8 cellular contexts compared by ENCODE assay signal in the genomic region with DNA sequence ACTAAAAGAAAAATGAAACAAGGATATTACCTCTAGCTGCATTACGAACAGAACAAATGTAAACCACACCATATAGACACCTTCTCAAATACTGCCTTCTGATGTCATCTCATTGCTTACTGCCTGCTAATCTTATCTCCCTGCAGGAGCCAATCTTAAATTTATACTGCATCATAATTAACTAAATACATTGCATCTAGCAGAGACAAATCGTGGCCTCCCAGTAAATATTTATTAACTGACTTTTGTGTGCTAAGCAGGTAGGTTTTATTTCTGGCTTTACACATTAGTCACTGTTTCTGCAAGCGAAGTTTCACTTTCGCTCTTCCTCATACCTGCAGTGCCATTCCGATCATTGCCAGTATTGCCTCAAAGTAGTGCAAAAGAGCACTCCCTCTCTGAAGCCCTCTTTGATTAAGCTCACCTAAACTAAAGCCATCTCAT.
DNase-seq lines count a peak whose midpoint lies in the region; ATAC-seq lines count a peak whose summit lies in the region.

No MANE protein-coding gene starts in this region.

- ATAC-seq in GM19452 (IDR thresholded peaks at IDR 0.05; ENCODE audit: unreplicated experiment) (peak; percentile 94), HG03432 (IDR thresholded peaks at IDR 0.05; ENCODE audit: unreplicated experiment) (peak; percentile 91)

- peak; percentile 82 for DNase-seq in DMS53 (lab: John Stamatoyannopoulos, UW)
- DNase-seq in activated naive CD4-positive, alpha-beta T cell treated with anti-CD3 and anti-CD28 coated beads, Interleukin-2, amount 50 U/mL, for 16 hours: peak; percentile 18
- DNase-seq in renal cortical epithelial cell (ENCODE audit: low read depth): peak; percentile 74
- DNase-seq in mesenteric fat pad (ENCODE audit: low spot score): no peak
- DNase-seq in SHP77 (lab: John Stamatoyannopoulos, UW): no peak
- no peak for DNase-seq in pons (ENCODE audit: low spot score)

Comparison
In these comparisons a context has a peak if more than half of its experiments do, and no peak if none do; other contexts are left out.
1. DNase-seq: peak in DMS53 (single experiment), activated naive CD4-positive, alpha-beta T cell treated with anti-CD3 and anti-CD28 coated beads, Interleukin-2, amount 50 U/mL, for 16 hours (single experiment) and renal cortical epithelial cell (single experiment); none in mesenteric fat pad (single experiment), SHP77 (0 of 2) and pons (single experiment).